Comparison of ENCODE assay signal across 11 cellular contexts in the genomic region with DNA sequence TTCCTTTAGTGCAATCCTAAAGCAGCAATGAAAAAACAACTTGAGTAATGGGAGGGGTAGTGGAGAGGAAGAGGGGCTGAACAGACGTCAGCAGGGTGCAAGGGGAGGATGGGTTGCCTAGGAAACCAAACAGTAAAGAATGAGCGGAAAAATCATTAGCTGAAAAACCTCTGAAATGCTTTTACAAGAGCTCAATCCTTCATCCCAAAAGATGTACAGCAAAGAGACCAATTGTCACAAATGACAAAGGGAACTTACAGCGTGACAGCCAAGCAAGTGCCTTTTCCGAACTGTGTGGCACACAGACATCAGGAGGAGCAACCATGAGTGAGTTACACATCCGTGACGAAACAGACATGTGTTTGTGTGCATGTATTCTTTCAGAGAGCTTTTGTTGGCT.
A peak's percentile ranks its signal among the peaks of the same experiment; 100 is the strongest.
DNase-seq lines count a peak whose midpoint lies in the region; ATAC-seq lines count a peak whose summit lies in the region.
"Had no signal": no experiment of that assay in that cellular context is flagged by ENCODE, and none has a peak within 500 bp of the region (broad histone marks: within the 10 kb centered on the region; RNA-seq: fewer than 3 reads in every experiment).

No MANE protein-coding gene starts in this region.

- peak overlapping the region in 2 of 3 donors; percentile 62 to 86 for H3K27ac Mint-ChIP-seq in CD4-positive, CD25-positive, alpha-beta regulatory T cell
- H3K27ac Mint-ChIP-seq in central memory CD8-positive, alpha-beta T cell (ENCODE audit: low read depth): peak overlapping the region; percentile 84
- peak overlapping the region; percentile 94 to 99 (median 98) for H3K27ac Mint-ChIP-seq in naive B cell

- H3K27ac ChIP-seq in CD4-positive, CD25-positive, alpha-beta regulatory T cell (ENCODE audit: insufficient read depth, low read length, poor library complexity, severe bottlenecking): no peak overlapping the region
- H3K27ac ChIP-seq: Peyer's patch, upper lobe of right lung had no signal

- H3K27me3 Mint-ChIP-seq in CD4-positive, CD25-positive, alpha-beta regulatory T cell: no peaks in the 10 kb centered on the region
- no peaks in the 10 kb centered on the region for H3K27me3 Mint-ChIP-seq in central memory CD8-positive, alpha-beta T cell
- no peaks in the 10 kb centered on the region for H3K27me3 Mint-ChIP-seq in naive B cell

- DNase-seq in CD4-positive, CD25-positive, alpha-beta regulatory T cell: peak in 1 of 3 donors; percentile 46
- peak; percentile 12 for DNase-seq in M059J (ENCODE audit: low read depth)
- DNase-seq in central memory CD8-positive, alpha-beta T cell (ENCODE audit: low spot score in 2 of 2): peak in 1 of 2 donors; percentile 18
- peak; percentile 68 for DNase-seq in naive B cell
- DNase-seq in NOMO-1 (lab: John Stamatoyannopoulos, UW; ENCODE audit: unreplicated experiment in 2 of 2): no peak
- DNase-seq: Peyer's patch; stimulated activated CD4-positive, alpha-beta T cell treated with anti-CD3 and anti-CD28 coated beads, Interleukin-12 subunit alpha, Interleukin-12 subunit beta, amount 100 ng/mL, for 4 hours; upper lobe of right lung had no signal

- H3K9me3 Mint-ChIP-seq in CD4-positive, CD25-positive, alpha-beta regulatory T cell: peaks cover 0 to 1% (median 0%) of the 10 kb centered on the region in 7 donors
- H3K9me3 Mint-ChIP-seq in central memory CD8-positive, alpha-beta T cell: no peaks in the 10 kb centered on the region
- H3K9me3 Mint-ChIP-seq in naive B cell: no peaks in the 10 kb centered on the region

- no peak for ATAC-seq in CD4-positive, CD25-positive, alpha-beta regulatory T cell (ENCODE audit: low read depth in 2 of 2)
- peak; percentile 80 for ATAC-seq in central memory CD8-positive, alpha-beta T cell (replicated peaks; ENCODE audit: extremely low read depth, poor library complexity, severe bottlenecking)
- ATAC-seq in naive B cell (ENCODE audit: low read depth in 2 of 2): peak; percentile 87 to 89
- ATAC-seq in HG03135 (IDR thresholded peaks at IDR 0.05; ENCODE audit: unreplicated experiment): no peak
- no peak for ATAC-seq in HG02678 (IDR thresholded peaks at IDR 0.05; ENCODE audit: unreplicated experiment)
- ATAC-seq in GM21360 (IDR thresholded peaks at IDR 0.05; ENCODE audit: unreplicated experiment): no peak
- ATAC-seq: upper lobe of right lung had no signal

- H3K4me1 Mint-ChIP-seq in CD4-positive, CD25-positive, alpha-beta regulatory T cell: peaks cover 41 to 60% (median 52%) of the 10 kb centered on the region in 4 donors
- H3K4me1 Mint-ChIP-seq in central memory CD8-positive, alpha-beta T cell: peaks cover 78% of the 10 kb centered on the region
- H3K4me1 Mint-ChIP-seq in naive B cell: peaks cover 60 to 87% (median 75%) of the 10 kb centered on the region in 3 donors

- no peaks in the 10 kb centered on the region for H3K9me3 ChIP-seq in CD4-positive, CD25-positive, alpha-beta regulatory T cell (ENCODE audit: control insufficient read depth in 2 of 2, low read length in 2 of 2)
- H3K9me3 ChIP-seq: Peyer's patch, upper lobe of right lung had no signal

- no peaks in the 10 kb centered on the region for H3K36me3 ChIP-seq in CD4-positive, CD25-positive, alpha-beta regulatory T cell (ENCODE audit: control insufficient read depth, insufficient read depth, low read length)
- H3K36me3 ChIP-seq: Peyer's patch, upper lobe of right lung had no signal

- peaks cover 7% of the 10 kb centered on the region for H3K36me3 Mint-ChIP-seq in CD4-positive, CD25-positive, alpha-beta regulatory T cell
- H3K36me3 Mint-ChIP-seq in central memory CD8-positive, alpha-beta T cell (ENCODE audit: insufficient read depth): peaks cover 5% of the 10 kb centered on the region
- no peaks in the 10 kb centered on the region for H3K36me3 Mint-ChIP-seq in naive B cell

- H3K4me3 Mint-ChIP-seq in CD4-positive, CD25-positive, alpha-beta regulatory T cell: peak overlapping the region in 1 of 4 donors; percentile 64
- H3K4me3 Mint-ChIP-seq in central memory CD8-positive, alpha-beta T cell: no peak overlapping the region
- H3K4me3 Mint-ChIP-seq in naive B cell: peak overlapping the region in 7 of 8 donors; percentile 28 to 69 (median 68)

- H3K4me1 ChIP-seq in CD4-positive, CD25-positive, alpha-beta regulatory T cell (ENCODE audit: control insufficient read depth, insufficient read depth, low read length, poor library complexity, severe bottlenecking): peaks cover 10% of the 10 kb centered on the region

- H3K27me3 ChIP-seq in CD4-positive, CD25-positive, alpha-beta regulatory T cell (ENCODE audit: control insufficient read depth, insufficient read depth, low read length): no peaks in the 10 kb centered on the region
- H3K27me3 ChIP-seq: Peyer's patch, upper lobe of right lung had no signal

- no peak overlapping the region for H3K4me3 ChIP-seq in CD4-positive, CD25-positive, alpha-beta regulatory T cell (ENCODE audit: low read depth, low read length)
- H3K4me3 ChIP-seq: Peyer's patch, upper lobe of right lung had no signal

Comparison
In these comparisons a context has a peak if more than half of its experiments do, and no peak if none do; other contexts are left out.
1. ATAC-seq: peak in central memory CD8-positive, alpha-beta T cell (single experiment) and naive B cell (2 of 2); none in CD4-positive, CD25-positive, alpha-beta regulatory T cell (0 of 2), HG03135 (single experiment), HG02678 (single experiment) and GM21360 (single experiment).
2. DNase-seq: peak in M059J (single experiment) and naive B cell (single experiment); none in NOMO-1 (0 of 2).
3. Peak in every context shown above with its lines, with median percentiles within 50 percentile points of each other: H3K27ac Mint-ChIP-seq.